1 cellular context compared by ENCODE assay signal in genomic region chr16:67108931-67109406, GRCh38.
TF ChIP-seq lines count a peak whose summit lies in the region.

No MANE protein-coding gene starts in this region.

TF ChIP-seq in SK-N-SH treated with all-trans-retinoic acid at 6 μM for 48 hours, 23 proteins besides CTCF, POLR2A, EP300 and RAD21 (continued from another document):
- TF ChIP-seq CSRNP3 (CRISPR knock-in tag; IDR thresholded peaks at IDR 0.05) (no peak), CREB5 (CRISPR knock-in tag; IDR thresholded peaks at IDR 0.05; ENCODE audit: low read depth) (no peak), GLIS3 (CRISPR knock-in tag; IDR thresholded peaks at IDR 0.05) (no peak), POU6F1 (CRISPR knock-in tag; IDR thresholded peaks at IDR 0.05; ENCODE audit: borderline replicate concordance, low read depth) (no peak), ZFP3 (CRISPR knock-in tag; IDR thresholded peaks at IDR 0.05) (no peak), ISL1 (CRISPR knock-in tag; IDR thresholded peaks at IDR 0.05) (no peak), ARNTL (CRISPR knock-in tag; IDR thresholded peaks at IDR 0.05; ENCODE audit: borderline replicate concordance, low read depth) (no peak), ZNF70 (CRISPR knock-in tag; IDR thresholded peaks at IDR 0.05) (no peak), ZNF565 (CRISPR knock-in tag; conservative IDR thresholded peaks at IDR 0.05; ENCODE audit: low read depth) (no peak), TSHZ2 (CRISPR knock-in tag; IDR thresholded peaks at IDR 0.05) (no peak)
